1 cellular context compared by ENCODE assay signal in genomic region chr9:126605792-126606482, GRCh38.
TF ChIP-seq lines count a peak whose summit lies in the region.

No MANE protein-coding gene starts in this region.

TF ChIP-seq in SK-N-SH, 30 proteins besides CTCF, POLR2A, EP300 and RAD21:
- TF ChIP-seq REST (IDR thresholded peaks at IDR 0.05; ENCODE audit: low read depth, low read length) (no peak), JUND (IDR thresholded peaks at IDR 0.05) (no peak), YY1 (IDR thresholded peaks at IDR 0.05; ENCODE audit: low read depth) (no peak), FOXM1 (IDR thresholded peaks at IDR 0.05; ENCODE audit: low read depth) (no peak), FOSL2 (IDR thresholded peaks at IDR 0.05; ENCODE audit: borderline replicate concordance, low read depth) (no peak), POLR2AphosphoS5 (IDR thresholded peaks at IDR 0.05; ENCODE audit: low read depth, low read length) (no peak), USF1 (IDR thresholded peaks at IDR 0.05; ENCODE audit: borderline replicate concordance, low read depth) (no peak), SIN3A (IDR thresholded peaks at IDR 0.05; ENCODE audit: borderline replicate concordance, low read depth, low read length) (no peak), TAF1 (IDR thresholded peaks at IDR 0.05; ENCODE audit: borderline replicate concordance, low read depth, low read length) (no peak)
